20 cellular contexts compared by ENCODE assay signal in genomic region chr12:54048694-54049093, GRCh38. TPM values are rescaled to one million over a fixed set of nuclear protein-coding genes. Genes with fewer than 3 reads are reported as not detected.
A peak's percentile ranks its signal among the peaks of the same experiment; 100 is the strongest.
DNase-seq lines count a peak whose midpoint lies in the region; ATAC-seq and TF ChIP-seq lines count a peak whose summit lies in the region.
"Had no signal": no experiment of that assay in that cellular context is flagged by ENCODE, and none has a peak within 500 bp of the region (broad histone marks: within the 10 kb centered on the region; RNA-seq: fewer than 3 reads in every experiment).

No MANE protein-coding gene starts in this region.

- H2AFZ ChIP-seq in GM23338, result no peak overlapping the region

- no peak for TF ChIP-seq CTCF in GM23338 (conservative IDR thresholded peaks at IDR 0.05; ENCODE audit: low read depth in 2 of 2)
- TF ChIP-seq CTCF in esophagus squamous epithelium (IDR thresholded peaks at IDR 0.05), result no peak
- no peak for TF ChIP-seq CTCF in nephron (IDR thresholded peaks at IDR 0.05; ENCODE audit: unreplicated experiment in 3 of 3)
- TF ChIP-seq CTCF in progenitor cell of endocrine pancreas (IDR thresholded peaks at IDR 0.05; ENCODE audit: unreplicated experiment), result no peak

- no peak for TF ChIP-seq POLR2A in esophagus squamous epithelium (IDR thresholded peaks at IDR 0.05)

- H4K20me1 ChIP-seq in GM23338 (replicated peaks; ENCODE audit: insufficient read depth), result peaks cover 77% of the 10 kb centered on the region

- H3K27me3 ChIP-seq in GM23338 (ENCODE audit: insufficient read depth) (peaks cover 100% of the 10 kb centered on the region), esophagus squamous epithelium (peaks cover 0 to 87% (median 2%) of the 10 kb centered on the region in 4 donors)

- ATAC-seq in GM23338 (no peak), HG03469 (IDR thresholded peaks at IDR 0.05; ENCODE audit: unreplicated experiment) (no peak)
- ATAC-seq: HepG2 had no signal

- H3K4me3 ChIP-seq in GM23338 (no peak overlapping the region), esophagus squamous epithelium (peak overlapping the region in 1 of 4 donors; percentile 46)
- H3K4me3 ChIP-seq: BLaER1 had no signal

- intact Hi-C loops in esophagus squamous epithelium (cut with DNase I), result no loop called here

- DNase-seq in GM23338 (ENCODE audit: low spot score), result no peak
- DNase-seq in esophagus squamous epithelium (lab: John Stamatoyannopoulos, UW), result no peak
- DNase-seq in progenitor cell of endocrine pancreas (ENCODE audit: low spot score, unreplicated experiment), result no peak
- no peak for DNase-seq in NCI-H446 (lab: John Stamatoyannopoulos, UW)
- no peak for DNase-seq in HT-29 (ENCODE audit: low spot score)
- DNase-seq in iPS-NIHi7 (ENCODE audit: extremely low spot score), result no peak
- DNase-seq: 8988T; Calu3; CD4-positive, alpha-beta memory T cell; DMS79 treated with DMSO at 0.1 percent for 48 hours; GF-D8; GOT3; H9 had no signal

- peaks cover 3% of the 10 kb centered on the region; the same call in 1 of the 2 replicates for H3K36me3 ChIP-seq in GM23338 (ENCODE audit: insufficient read depth)
- H3K36me3 ChIP-seq in esophagus squamous epithelium, result no peaks in the 10 kb centered on the region
- H3K36me3 ChIP-seq: BLaER1 had no signal

- H3K9me3 ChIP-seq in esophagus squamous epithelium, result no peaks in the 10 kb centered on the region

- peaks cover 26% of the 10 kb centered on the region for H3K4me1 Mint-ChIP-seq in GM23338
- peaks cover 89% of the 10 kb centered on the region for H3K4me1 Mint-ChIP-seq in nephron
- H3K4me1 Mint-ChIP-seq in progenitor cell of endocrine pancreas (ENCODE audit: low read depth), result peaks cover 54% of the 10 kb centered on the region

- H3K36me3 Mint-ChIP-seq in GM23338 (ENCODE audit: low read depth) (no peaks in the 10 kb centered on the region), nephron (ENCODE audit: low read depth) (peaks cover 19% of the 10 kb centered on the region), progenitor cell of endocrine pancreas (ENCODE audit: insufficient read depth) (no peaks in the 10 kb centered on the region)
- H3K36me3 Mint-ChIP-seq: CD4-positive, alpha-beta memory T cell had no signal

- H3K27ac ChIP-seq in GM23338 (ENCODE audit: low read depth) (no peak overlapping the region), esophagus squamous epithelium (peak overlapping the region in 3 of 4 donors; percentile 8 to 96 (median 85))
- H3K27ac ChIP-seq: BLaER1 had no signal

- H3K27ac Mint-ChIP-seq in GM23338, result no peak overlapping the region
- H3K27ac Mint-ChIP-seq in nephron, result peak overlapping the region; percentile 29 to 93 (median 90)
- peak overlapping the region; percentile 30 for H3K27ac Mint-ChIP-seq in progenitor cell of endocrine pancreas
- H3K27ac Mint-ChIP-seq: CD14-positive monocyte, H9 had no signal

- H3F3A ChIP-seq in GM23338 (replicated peaks; ENCODE audit: low read depth), result peaks cover 53% of the 10 kb centered on the region

- no peaks in the 10 kb centered on the region for H3K79me2 ChIP-seq in GM23338 (replicated peaks; ENCODE audit: insufficient read depth)

- WGBS in esophagus squamous epithelium, 2 donors, result 79 to 83% methylated on average over 1 of the region's 1 CpG

- H3K27me3 Mint-ChIP-seq in GM23338 (ENCODE audit: insufficient read depth, low read depth, poor library complexity), result peaks cover 100% of the 10 kb centered on the region
- peaks cover 45% of the 10 kb centered on the region for H3K27me3 Mint-ChIP-seq in nephron (ENCODE audit: low read depth)
- H3K27me3 Mint-ChIP-seq in progenitor cell of endocrine pancreas, result peaks cover 78% of the 10 kb centered on the region

- H3K4me3 Mint-ChIP-seq in GM23338 (no peak overlapping the region), nephron (peak overlapping the region; percentile 34 to 64 (median 48)), progenitor cell of endocrine pancreas (ENCODE audit: low read depth) (peak overlapping the region; percentile 25)
- H3K4me3 Mint-ChIP-seq: H9 had no signal

- no peaks in the 10 kb centered on the region for H3K9me2 ChIP-seq in GM23338 (ENCODE audit: insufficient read depth)

- H3K9me3 Mint-ChIP-seq in GM23338, result no peaks in the 10 kb centered on the region; the same call in 2 of the 3 replicates
- no peaks in the 10 kb centered on the region for H3K9me3 Mint-ChIP-seq in nephron
- H3K9me3 Mint-ChIP-seq in progenitor cell of endocrine pancreas (ENCODE audit: low read depth), result no peaks in the 10 kb centered on the region

- peaks cover 64% of the 10 kb centered on the region for H3K4me1 ChIP-seq in GM23338 (ENCODE audit: insufficient read depth)
- peaks cover 14 to 96% (median 22%) of the 10 kb centered on the region in 3 donors for H3K4me1 ChIP-seq in esophagus squamous epithelium
- H3K4me1 ChIP-seq: BLaER1 had no signal

- H3K4me2 ChIP-seq in GM23338, result no peak overlapping the region
- H3K4me2 ChIP-seq: BLaER1 had no signal

TF ChIP-seq in GM23338, 12 proteins besides CTCF, POLR2A, EP300 and RAD21:
- TF ChIP-seq EZH2phosphoT487 (IDR thresholded peaks at IDR 0.05; ENCODE audit: unreplicated experiment) (no peak), EZH2 (IDR thresholded peaks at IDR 0.05; ENCODE audit: low read depth, unreplicated experiment) (peak; percentile 73)

RNA-seq across cellular contexts. Expression of gene HOXC4, which starts 4.9 kb away (rescaled TPM):
- not detected in 2 replicates for total RNA-seq in GM23338 (2014; rRNA removed; shearing (Covaris generic))
- not detected in 2 replicates for polyA plus RNA-seq in GM23338 (2016; fragmentation: Nextera tagmentation; extraction: Ambion mirVana)
- 1 to 10 TPM; 1.1 to 3.1 (median 1.3) TPM for total RNA-seq in esophagus squamous epithelium
- 19.6 and 19.8 TPM in 2 replicates for total RNA-seq in progenitor cell of endocrine pancreas
- total RNA-seq in HT-29 (2014; rRNA removed; shearing (Covaris generic)), result 4.0 and 6.8 TPM in 2 replicates
- total RNA-seq: CD4-positive, alpha-beta memory T cell; H9; HepG2 had no signal
- polyA plus RNA-seq: AG04450; CD14-positive monocyte; CD4-positive, alpha-beta memory T cell; HepG2 had no signal

RNA-seq across cellular contexts. Expression of gene HOXC5, which starts 15.8 kb away (rescaled TPM):
- not detected in 2 replicates for total RNA-seq in GM23338 (2014; rRNA removed; shearing (Covaris generic))
- polyA plus RNA-seq in GM23338 (2016; fragmentation: Nextera tagmentation; extraction: Ambion mirVana), result not detected in 2 replicates
- total RNA-seq in esophagus squamous epithelium (1 to 10 TPM in 1 of 4 donors, under 1 TPM in 1, not detected in 2; 0.31 to 1.1 TPM), progenitor cell of endocrine pancreas (2.7 and 4.6 TPM in 2 replicates)
- 0.41 and 0.81 TPM in 2 replicates for total RNA-seq in HT-29 (2014; rRNA removed; shearing (Covaris generic))
- total RNA-seq: Calu3; CD4-positive, alpha-beta memory T cell; H9; HepG2 had no signal
- polyA plus RNA-seq: AG04450; CD14-positive monocyte; CD4-positive, alpha-beta memory T cell; HepG2; IgD-negative memory B cell had no signal

RNA-seq across cellular contexts. Expression of gene HOXC6, which starts 20.5 kb away (rescaled TPM):
- not detected in 2 replicates for total RNA-seq in GM23338 (2014; rRNA removed; shearing (Covaris generic))
- polyA plus RNA-seq in GM23338 (2016; fragmentation: Nextera tagmentation; extraction: Ambion mirVana), result not detected in 2 replicates
- total RNA-seq in esophagus squamous epithelium (1 to 10 TPM in 1 of 4 donors, under 1 TPM in 2, not detected in 1; 0.21 to 1.1 (median 0.30) TPM), progenitor cell of endocrine pancreas (0.17 and 0.27 TPM in 2 replicates)
- 1.4 and 1.6 TPM in 2 replicates for total RNA-seq in HT-29 (2014; rRNA removed; shearing (Covaris generic))
- total RNA-seq: CD4-positive, alpha-beta memory T cell; H9; HepG2 had no signal
- polyA plus RNA-seq: CD14-positive monocyte; CD4-positive, alpha-beta memory T cell; HepG2; IgD-negative memory B cell had no signal

RNA-seq across cellular contexts. Expression of gene HOXC8, which starts 39.9 kb away (rescaled TPM):
- total RNA-seq in GM23338 (2014; rRNA removed; shearing (Covaris generic)), result not detected in 2 replicates
- not detected in 2 replicates for polyA plus RNA-seq in GM23338 (2016; fragmentation: Nextera tagmentation; extraction: Ambion mirVana)
- under 1 TPM in 1 of 4 donors, not detected in 3; 0.70 TPM for total RNA-seq in esophagus squamous epithelium
- not detected in 2 replicates for total RNA-seq in progenitor cell of endocrine pancreas
- total RNA-seq in HT-29 (2014; rRNA removed; shearing (Covaris generic)), result 0.10 and 0.23 TPM in 2 replicates
- total RNA-seq: CD4-positive, alpha-beta memory T cell; H9; HepG2 had no signal
- polyA plus RNA-seq: CD14-positive monocyte; CD4-positive, alpha-beta memory T cell; IgD-negative memory B cell had no signal

RNA-seq across cellular contexts. Expression of gene HOXC9, which starts 48.7 kb away (rescaled TPM):
- not detected in 2 replicates for total RNA-seq in GM23338 (2014; rRNA removed; shearing (Covaris generic))
- polyA plus RNA-seq in GM23338 (2016; fragmentation: Nextera tagmentation; extraction: Ambion mirVana), result not detected in 2 replicates
- total RNA-seq in esophagus squamous epithelium (1 to 10 TPM in 1 of 4 donors, not detected in 3; 1.5 TPM), progenitor cell of endocrine pancreas (not detected in 2 replicates)
- total RNA-seq in HT-29 (2014; rRNA removed; shearing (Covaris generic)), result 0.23 and 0.76 TPM in 2 replicates
- total RNA-seq: CD4-positive, alpha-beta memory T cell; H9 had no signal
- polyA plus RNA-seq: AG04450; CD14-positive monocyte; CD4-positive, alpha-beta memory T cell; IgD-negative memory B cell had no signal
